In genomic region chr19:46600393-46601317, GRCh38 we compare ENCODE assay signal across 8 cellular contexts. TPM values are rescaled to one million over a fixed set of nuclear protein-coding genes. Genes with fewer than 3 reads are reported as not detected.
A peak's percentile ranks its signal among the peaks of the same experiment; 100 is the strongest.
DNase-seq lines count a peak whose midpoint lies in the region; ATAC-seq and TF ChIP-seq lines count a peak whose summit lies in the region.

No MANE protein-coding gene starts in this region.

- H3K4me2 ChIP-seq in OCI-LY1 (ENCODE audit: low read length), result peak overlapping the region; percentile 77

- peak; percentile 84 for DNase-seq in DMS 273 treated with DMSO at 0.1 percent for 48 hours (lab: John Stamatoyannopoulos, UW)
- DNase-seq in HuH-7 (ENCODE audit: low spot score), result peak; percentile 94
- DNase-seq in activated T-cell treated with anti-CD3 and anti-CD28 coated beads for 48 hours (ENCODE audit: low read depth), result peak; percentile 97
- DNase-seq in erythroblast (lab: John Stamatoyannopoulos, UW), result peak; percentile 99
- peak; percentile 98 for DNase-seq in mucosa of gallbladder (ENCODE audit: low spot score)
- DNase-seq in stimulated activated CD8-positive, alpha-beta memory T cell treated with anti-CD3 and anti-CD28 coated beads, Interleukin-4, amount 100 ng/mL, for 24 hours (ENCODE audit: low read depth), result peak; percentile 92

- H3K79me2 ChIP-seq in OCI-LY1 (ENCODE audit: insufficient read depth, low read length), result peaks cover 21% of the 10 kb centered on the region

- peak overlapping the region; percentile 98 for H3K4me3 ChIP-seq in OCI-LY1 (ENCODE audit: low read depth, low read length, poor library complexity, severe bottlenecking)

- peak; percentile 52 for TF ChIP-seq POLR2A in erythroblast (IDR thresholded peaks at IDR 0.05; ENCODE audit: low read length)

- H3K27ac ChIP-seq in OCI-LY1 (ENCODE audit: low read depth, low read length, poor library complexity, severe bottlenecking), result peak overlapping the region; percentile 94

- peaks cover 21% of the 10 kb centered on the region for H3K4me1 ChIP-seq in OCI-LY1 (ENCODE audit: insufficient read depth, low read length, severe bottlenecking)

- no peaks in the 10 kb centered on the region; the same call in 1 of the 2 replicates for H3K27me3 ChIP-seq in OCI-LY1 (ENCODE audit: insufficient read depth, low read length)

- H3K9ac ChIP-seq in OCI-LY1 (ENCODE audit: low read length), result peak overlapping the region; percentile 100

- no peaks in the 10 kb centered on the region for H4K20me1 ChIP-seq in OCI-LY1 (ENCODE audit: insufficient read depth, low read length)

- H3K36me3 ChIP-seq in OCI-LY1 (ENCODE audit: insufficient read depth, low read length), result peaks cover 5% of the 10 kb centered on the region

- ATAC-seq in GM21526 (IDR thresholded peaks at IDR 0.05; ENCODE audit: low FRiP score, unreplicated experiment), result peak; percentile 80

- no peaks in the 10 kb centered on the region for H3K9me2 ChIP-seq in OCI-LY1 (ENCODE audit: low read depth, low read length)

- peaks cover 7% of the 10 kb centered on the region for H3K9me3 ChIP-seq in OCI-LY1 (ENCODE audit: low read length)

- TF ChIP-seq CTCF in OCI-LY1 (IDR thresholded peaks at IDR 0.05; ENCODE audit: low read length), result no peak

- peak overlapping the region; percentile 86 for H2AFZ ChIP-seq in OCI-LY1 (ENCODE audit: low read length)

- H3F3A ChIP-seq in OCI-LY1 (ENCODE audit: insufficient read depth, low read length), result no peaks in the 10 kb centered on the region

RNA-seq across cellular contexts. Expression of gene CALM3, which starts 0.5 kb away (rescaled TPM):
- 325 TPM for total RNA-seq in mucosa of gallbladder

RNA-seq across cellular contexts. Expression of gene PTGIR, which starts 24.2 kb away (rescaled TPM):
- 1.7 TPM for total RNA-seq in mucosa of gallbladder

RNA-seq across cellular contexts. Expression of gene GNG8, which starts 35.3 kb away (rescaled TPM):
- not detected for total RNA-seq in mucosa of gallbladder

Comparison
In these comparisons a context has a peak if more than half of its experiments do, and no peak if none do; other contexts are left out.
1. Peak in every context shown above with its lines: DNase-seq, ATAC-seq, H3K4me3 ChIP-seq and H3K27ac ChIP-seq.